ENCODE assay signal across 15 cellular contexts in the genomic region with DNA sequence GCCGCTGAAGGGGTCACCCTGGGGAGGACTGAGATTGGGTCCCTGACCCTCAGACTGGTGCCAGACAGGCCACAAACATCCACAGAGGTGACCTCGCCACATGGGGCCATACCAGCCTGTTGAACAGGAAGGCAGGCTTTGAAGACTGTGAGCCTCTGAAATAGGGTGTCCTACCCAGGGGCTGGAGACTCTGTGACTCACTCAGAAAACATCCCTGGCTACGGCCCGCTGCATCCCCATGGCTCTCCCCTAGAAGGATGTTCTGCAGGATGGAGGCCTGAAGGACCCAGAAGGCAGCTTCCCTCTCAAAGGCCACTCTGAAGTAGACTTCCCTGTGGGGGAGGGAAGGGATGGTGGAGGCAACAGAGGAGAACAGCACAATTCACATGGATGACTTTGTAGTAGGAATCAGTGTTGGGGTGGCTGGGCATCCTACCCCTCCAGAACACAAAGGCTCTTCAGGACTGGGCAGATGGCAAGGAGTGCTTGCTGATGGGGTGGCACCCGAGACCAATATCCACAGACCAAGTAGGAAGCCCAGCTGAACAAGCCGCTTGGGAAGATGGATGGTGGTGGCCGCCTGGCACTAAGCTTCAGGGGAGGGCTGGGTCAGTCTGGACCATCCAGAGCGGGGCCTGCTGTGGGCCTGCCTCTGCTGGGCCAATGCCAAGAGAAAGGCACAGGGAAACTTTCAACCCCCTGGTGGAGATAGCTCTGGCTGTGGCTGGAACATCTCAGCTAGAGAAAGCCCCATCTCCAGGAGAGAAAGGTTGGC. TPM values are rescaled to one million over a fixed set of nuclear protein-coding genes. Genes with fewer than 3 reads are reported as not detected.
DNase-seq lines count a peak whose midpoint lies in the region; ATAC-seq and TF ChIP-seq lines count a peak whose summit lies in the region.
"Had no signal": no experiment of that assay in that cellular context is flagged by ENCODE, and none has a peak within 500 bp of the region (broad histone marks: within the 10 kb centered on the region; RNA-seq: fewer than 3 reads in every experiment).

No MANE protein-coding gene starts in this region.

- no peak overlapping the region for H3K4ac ChIP-seq in H9 (ENCODE audit: low read depth, low read length)

- H4K91ac ChIP-seq in H9 (ENCODE audit: insufficient read length, low read depth, low read length) = no peak overlapping the region

- BruUV-seq in PC-3 (replicated peaks; lab: Mats Ljungman, UMichigan) = no TSS peak
- no TSS peak for BruUV-seq in mammary epithelial cell (replicated peaks; lab: Mats Ljungman, UMichigan)

- no peak overlapping the region for H2BK120ac ChIP-seq in H9 (ENCODE audit: low read depth, low read length, poor library complexity, severe bottlenecking)

- H4K5ac ChIP-seq in H9 (ENCODE audit: insufficient read length, low read depth, low read length) = no peak overlapping the region

- H3K9me3 ChIP-seq in PC-3 (ENCODE audit: low read length) = no peaks in the 10 kb centered on the region
- H3K9me3 ChIP-seq in H9 (ENCODE audit: control insufficient read depth, low read depth, low read length) = no peaks in the 10 kb centered on the region
- H3K9me3 ChIP-seq in mammary epithelial cell (replicated peaks; ENCODE audit: insufficient read depth, low read length) = no peaks in the 10 kb centered on the region
- H3K9me3 ChIP-seq: esophagus muscularis mucosa, MG63 had no signal

- H3K4me1 ChIP-seq in PC-3 (ENCODE audit: insufficient read depth, low read length) = peaks cover 22% of the 10 kb centered on the region
- no peaks in the 10 kb centered on the region for H3K4me1 ChIP-seq in H9 (ENCODE audit: insufficient read depth, low read length)
- peaks cover 15% of the 10 kb centered on the region for H3K4me1 ChIP-seq in mammary epithelial cell (ENCODE audit: insufficient read depth, low read length)

- no peaks in the 10 kb centered on the region for H3K79me1 ChIP-seq in H9 (ENCODE audit: insufficient read depth, low read depth, low read length, poor library complexity, severe bottlenecking)

- H3K9me3 Mint-ChIP-seq in osteocyte (ENCODE audit: unreplicated experiment) (no peaks in the 10 kb centered on the region), H9 (no peaks in the 10 kb centered on the region)
- H3K9me3 Mint-ChIP-seq: immature natural killer cell had no signal

- H3K27ac Mint-ChIP-seq in osteocyte (ENCODE audit: unreplicated experiment) (peak overlapping the region; percentile 23), H9 (no peak overlapping the region)

- H3K4me1 Mint-ChIP-seq in osteocyte (ENCODE audit: unreplicated experiment) = peaks cover 51% of the 10 kb centered on the region
- peaks cover 6 to 20% of the 10 kb centered on the region in 2 experiments for H3K4me1 Mint-ChIP-seq in H9

- H3K36me3 ChIP-seq in PC-3 (ENCODE audit: low read depth, low read length) = peaks cover 23% of the 10 kb centered on the region; the same call in 1 of the 2 replicates
- no peaks in the 10 kb centered on the region for H3K36me3 ChIP-seq in mammary epithelial cell (ENCODE audit: insufficient read depth, low read length)
- H3K36me3 ChIP-seq: esophagus muscularis mucosa, MG63 had no signal

- H4K20me1 ChIP-seq in PC-3 (ENCODE audit: low read length) (no peaks in the 10 kb centered on the region), H9 (ENCODE audit: control insufficient read depth, insufficient read depth, insufficient read length) (no peaks in the 10 kb centered on the region), mammary epithelial cell (ENCODE audit: insufficient read depth, low read length) (no peaks in the 10 kb centered on the region)

- H3K56ac ChIP-seq in H9 (ENCODE audit: insufficient read length, low read depth, low read length) = no peak overlapping the region

- no peak overlapping the region for H3T11ph ChIP-seq in H9 (ENCODE audit: low read length)

- H3K36me3 Mint-ChIP-seq in osteocyte (ENCODE audit: unreplicated experiment) (no peaks in the 10 kb centered on the region), H9 (ENCODE audit: insufficient read depth in 1 of 3, low read depth in 3 of 3) (peaks cover 10 to 27% (median 26%) of the 10 kb centered on the region in 3 experiments; a peak in 6 of 7 replicates)
- H3K36me3 Mint-ChIP-seq: immature natural killer cell had no signal

- H3K9ac ChIP-seq in PC-3 (ENCODE audit: low read length) (no peak overlapping the region), H9 (ENCODE audit: extremely low read depth, insufficient read length, low read length) (no peak overlapping the region), mammary epithelial cell (ENCODE audit: insufficient read depth, low read length) (no peak overlapping the region)

- no peak overlapping the region for H2BK5ac ChIP-seq in H9 (ENCODE audit: insufficient read length, low read length)

- in situ Hi-C loops in mammary epithelial cell (cut with MboI; ENCODE audit: low sequenced_read_pairs in 2 of 2) = no loop called here

- no peak overlapping the region for H3K14ac ChIP-seq in H9 (ENCODE audit: insufficient read depth, low read length)

- dilution Hi-C loops in mammary epithelial cell (cut with HindIII; ENCODE audit: low sequenced_read_pairs) = loop anchor here (5.0 kb wide), 4 partner anchors 47 to 88 kb away; partner anchors contain the start of gene POC1A

- H3K9me2 ChIP-seq in PC-3 (replicated peaks; ENCODE audit: low read length) = no peaks in the 10 kb centered on the region

- H2AK5ac ChIP-seq in H9 (ENCODE audit: insufficient read length, low read length) = no peak overlapping the region

- no peaks in the 10 kb centered on the region for H3K79me2 ChIP-seq in PC-3 (ENCODE audit: low read length)
- no peaks in the 10 kb centered on the region for H3K79me2 ChIP-seq in H9 (ENCODE audit: insufficient read depth, low read length)
- H3K79me2 ChIP-seq in mammary epithelial cell (ENCODE audit: insufficient read depth, low read length) = no peaks in the 10 kb centered on the region

- H2AFZ ChIP-seq in PC-3 (ENCODE audit: low read length) (no peak overlapping the region), H9 (ENCODE audit: low read length) (no peak overlapping the region), mammary epithelial cell (ENCODE audit: low read depth, low read length) (no peak overlapping the region)

- no CpG with 5 or more reads among the region's 8 CpGs for WGBS in H9 (ENCODE audit: extremely low coverage, insufficient read length, low lambda C conversion rate)
- WGBS in mammary epithelial cell (ENCODE audit: low coverage, missing lambda C conversion rate) = 81% methylated on average over 7 of the region's 8 CpGs

- ATAC-seq in PC-3 = peak; percentile 37
- ATAC-seq in HG03097 (IDR thresholded peaks at IDR 0.05; ENCODE audit: low FRiP score, unreplicated experiment) = no peak
- ATAC-seq: stimulated activated naive CD8-positive, alpha-beta T cell treated with anti-CD3 and anti-CD28 coated beads, Interleukin-15, Interleukin-2, amounts not matched to agents 100 U/mL and 50 U/mL, for 24 hours had no signal

- no peak for TF ChIP-seq CTCF in PC-3 (conservative IDR thresholded peaks at IDR 0.05; ENCODE audit: low read depth, low read length)
- no peak for TF ChIP-seq CTCF in epithelial cell of esophagus (IDR thresholded peaks at IDR 0.05; ENCODE audit: insufficient read depth, low read depth, low read length, missing control alignments)
- TF ChIP-seq CTCF in osteocyte (IDR thresholded peaks at IDR 0.05) = no peak
- TF ChIP-seq CTCF in H9 (conservative IDR thresholded peaks at IDR 0.05) = no peak
- no peak for TF ChIP-seq CTCF in mammary epithelial cell (conservative IDR thresholded peaks at IDR 0.05 in 1 of 2, IDR thresholded peaks at IDR 0.05 in 1 of 2; ENCODE audit: extremely low read depth in 1 of 2, insufficient read depth in 1 of 2, low read depth in 1 of 2, low read length in 2 of 2)

- POLR2A ChIA-PET in PC-3 (lab: Charles Lee; ENCODE audit: unreplicated experiment) = no interaction called here

- intact Hi-C loops in PC-3 (cut with micrococcal nuclease) (no loop called here), mammary epithelial cell (cut with micrococcal nuclease) (no loop called here)

- DNase-seq in DMS53 treated with DMSO at 0.1 percent for 48 hours (lab: John Stamatoyannopoulos, UW; ENCODE audit: unreplicated experiment) (peak; percentile 5), PC-3 (peak; percentile 33), epithelial cell of esophagus (ENCODE audit: low read depth) (peak; percentile 42), osteocyte (ENCODE audit: extremely low spot score, unreplicated experiment) (no peak), H9 (no peak), mammary epithelial cell (no peak)
- no peak for DNase-seq in effector CD4-positive, alpha-beta T cell
- DNase-seq: activated T-cell treated with anti-CD3 and anti-CD28 coated beads for 4 hours; immature natural killer cell; MG63; NCI-H446; stimulated activated CD4-positive, alpha-beta T cell treated with anti-CD3 and anti-CD28 coated beads, Interleukin-2, amount 100 ng/mL, for 24 hours; stimulated activated naive CD8-positive, alpha-beta T cell treated with anti-CD3 and anti-CD28 coated beads, Interleukin-15, Interleukin-2, amounts not matched to agents 100 U/mL and 50 U/mL, for 24 hours had no signal

- no peak overlapping the region for H3K18ac ChIP-seq in H9 (ENCODE audit: insufficient read length, low read depth, low read length)

- H3F3A ChIP-seq in PC-3 (ENCODE audit: low read length, unreplicated experiment) = no peaks in the 10 kb centered on the region

- no peak overlapping the region for H2BK15ac ChIP-seq in H9 (ENCODE audit: low read depth, low read length)

- H3K27me3 ChIP-seq in PC-3 (ENCODE audit: low read length) = no peaks in the 10 kb centered on the region
- H3K27me3 ChIP-seq in H9 (ENCODE audit: insufficient read depth, low read length) = no peaks in the 10 kb centered on the region
- H3K27me3 ChIP-seq in mammary epithelial cell (ENCODE audit: insufficient read depth, low read length) = no peaks in the 10 kb centered on the region
- H3K27me3 ChIP-seq: esophagus muscularis mucosa, MG63 had no signal

- no peak overlapping the region for H3K23ac ChIP-seq in H9 (ENCODE audit: insufficient read length, low read depth, low read length)

- no peak overlapping the region for H4K8ac ChIP-seq in H9 (replicated peaks; ENCODE audit: insufficient read length, low read depth, low read length)

- H3K4me3 ChIP-seq in PC-3 (ENCODE audit: low read length) (no peak overlapping the region), epithelial cell of esophagus (ENCODE audit: low read length) (no peak overlapping the region), mammary epithelial cell (replicated peaks in 1 of 3; ENCODE audit: insufficient read depth in 1 of 3, low read depth in 2 of 3, low read length in 3 of 3) (no peak overlapping the region)
- H3K4me3 ChIP-seq: esophagus muscularis mucosa, MG63 had no signal

- no peak overlapping the region for H2BK12ac ChIP-seq in H9 (ENCODE audit: insufficient read length, low read depth, low read length)

- H2BK20ac ChIP-seq in H9 (ENCODE audit: low read depth, low read length, poor library complexity, severe bottlenecking) = no peak overlapping the region

- H3K4me2 ChIP-seq in PC-3 (ENCODE audit: low read length) (no peak overlapping the region), H9 (ENCODE audit: insufficient read depth, insufficient read length, low read length) (no peak overlapping the region), mammary epithelial cell (ENCODE audit: insufficient read depth, low read depth, low read length) (no peak overlapping the region)

- CTCF ChIA-PET in PC-3 (lab: Charles Lee) (no interaction called here), mammary epithelial cell (lab: Charles Lee; ENCODE audit: low non-redundant PET) (no interaction called here)

- H3K27ac ChIP-seq in PC-3 (ENCODE audit: low read length) = no peak overlapping the region
- H3K27ac ChIP-seq in H9 (ENCODE audit: insufficient read length, low read depth, low read length) = no peak overlapping the region
- no peak overlapping the region for H3K27ac ChIP-seq in mammary epithelial cell (ENCODE audit: insufficient read depth, low read depth, low read length)
- H3K27ac ChIP-seq: esophagus muscularis mucosa had no signal

- H3K4me3 Mint-ChIP-seq in osteocyte (ENCODE audit: unreplicated experiment) (no peak overlapping the region), H9 (no peak overlapping the region)
- H3K4me3 Mint-ChIP-seq: immature natural killer cell had no signal

- H3K23me2 ChIP-seq in H9 (ENCODE audit: insufficient read length, low read depth, low read length, poor library complexity, severe bottlenecking) = no peaks in the 10 kb centered on the region

- no peaks in the 10 kb centered on the region for H3K27me3 Mint-ChIP-seq in osteocyte (ENCODE audit: unreplicated experiment)
- H3K27me3 Mint-ChIP-seq in H9 (ENCODE audit: low read depth) = no peaks in the 10 kb centered on the region

RNA-seq across cellular contexts. Expression of gene DUSP7, which starts 37.6 kb away (rescaled TPM):
- total RNA-seq in PC-3 (2014; rRNA removed) (40.9 and 51.1 TPM in 2 replicates), osteocyte (19.4 and 21.2 TPM in 2 replicates), H9 (2021) (23.5 and 24.0 TPM in 2 replicates), mammary epithelial cell (100 to 1,000 TPM in 1 of 2 donors, 10 to 100 TPM in 1; 64.7 to 167 TPM)
- 212 TPM for polyA plus RNA-seq in mammary epithelial cell
- 293 TPM for polyA minus RNA-seq in mammary epithelial cell

Comparison
In these comparisons a context has a peak if more than half of its experiments do, and no peak if none do; other contexts are left out.
1. DNase-seq: peak in DMS53 treated with DMSO at 0.1 percent for 48 hours (single experiment), PC-3 (single experiment) and epithelial cell of esophagus (single experiment); none in osteocyte (single experiment), H9 (single experiment), effector CD4-positive, alpha-beta T cell (single experiment) and mammary epithelial cell (single experiment).